Comparison of ENCODE assay signal across 11 cellular contexts in genomic region chr11:123247813-123248379, GRCh38. TPM values are rescaled to one million over a fixed set of nuclear protein-coding genes. Genes with fewer than 3 reads are reported as not detected.
"Had no signal": no experiment of that assay in that cellular context is flagged by ENCODE, and none has a peak within 500 bp of the region (broad histone marks: within the 10 kb centered on the region; RNA-seq: fewer than 3 reads in every experiment).

No MANE protein-coding gene starts in this region.

- H3K27ac ChIP-seq: ascending aorta, KMS-11 had no signal

- H3K4me3 Mint-ChIP-seq: activated CD8-positive, alpha-beta memory T cell treated with anti-CD3 and anti-CD28 coated beads, Interleukin-2, amount 10 ng/mL, durations not matched to agents 7 days and 5 days; activated naive CD4-positive, alpha-beta T cell treated with anti-CD3 and anti-CD28 coated beads, Interleukin-2, amount 50 U/mL, for 24 hours; activated T-cell treated with anti-CD3 and anti-CD28 coated beads, Interleukin-2, amount 50 U/mL, for 24 hours; activated T-helper 1 cell treated with anti-CD3 and anti-CD28 coated beads, Interleukin-12 subunit alpha, Interleukin-12 subunit beta, Interleukin-2, Interleukin-4 antibody, amounts not matched to agents 30 ng/mL and 10 ng/mL and 1 ng/mL, durations not matched to agents 14 hours and 24 hours and 36 hours; central memory CD8-positive, alpha-beta T cell; T-helper 1 cell treated with Interleukin-12 subunit alpha and Interleukin-12 subunit beta and Interleukin-4 antibody, amounts not matched to agents 30 μg/mL and 1 μg/mL, for 36 hours; WTC11 had no signal

- H3K27ac Mint-ChIP-seq: activated CD8-positive, alpha-beta memory T cell treated with anti-CD3 and anti-CD28 coated beads, Interleukin-2, amount 10 ng/mL, durations not matched to agents 7 days and 5 days; activated naive CD4-positive, alpha-beta T cell treated with anti-CD3 and anti-CD28 coated beads, Interleukin-2, amount 50 U/mL, for 24 hours; activated T-cell treated with anti-CD3 and anti-CD28 coated beads, Interleukin-2, amount 50 U/mL, for 24 hours; activated T-helper 1 cell treated with anti-CD3 and anti-CD28 coated beads, Interleukin-12 subunit alpha, Interleukin-12 subunit beta, Interleukin-2, Interleukin-4 antibody, amounts not matched to agents 30 ng/mL and 10 ng/mL and 1 ng/mL, durations not matched to agents 14 hours and 24 hours and 36 hours; T-helper 1 cell treated with Interleukin-12 subunit alpha and Interleukin-12 subunit beta and Interleukin-4 antibody, amounts not matched to agents 30 μg/mL and 1 μg/mL, for 36 hours; WTC11 had no signal

- H3K36me3 Mint-ChIP-seq: activated CD8-positive, alpha-beta memory T cell treated with anti-CD3 and anti-CD28 coated beads, Interleukin-2, amount 10 ng/mL, durations not matched to agents 7 days and 5 days; activated naive CD4-positive, alpha-beta T cell treated with anti-CD3 and anti-CD28 coated beads, Interleukin-2, amount 50 U/mL, for 24 hours; brain; WTC11 had no signal

- H3K27me3 ChIP-seq: ascending aorta had no signal

- H3K4me2 ChIP-seq: KMS-11 had no signal

- H3K9ac ChIP-seq: KMS-11 had no signal

- H3K4me1 Mint-ChIP-seq: central memory CD8-positive, alpha-beta T cell had no signal

- H3K36me3 ChIP-seq: ascending aorta had no signal

- H3K9me3 Mint-ChIP-seq: activated naive CD4-positive, alpha-beta T cell treated with anti-CD3 and anti-CD28 coated beads, Interleukin-2, amount 50 U/mL, for 24 hours; activated T-cell treated with anti-CD3 and anti-CD28 coated beads, Interleukin-2, amount 50 U/mL, for 24 hours; activated T-helper 1 cell treated with anti-CD3 and anti-CD28 coated beads, Interleukin-12 subunit alpha, Interleukin-12 subunit beta, Interleukin-2, Interleukin-4 antibody, amounts not matched to agents 30 ng/mL and 10 ng/mL and 1 ng/mL, durations not matched to agents 14 hours and 24 hours and 36 hours; central memory CD8-positive, alpha-beta T cell; T-helper 1 cell treated with Interleukin-12 subunit alpha and Interleukin-12 subunit beta and Interleukin-4 antibody, amounts not matched to agents 30 μg/mL and 1 μg/mL, for 36 hours; WTC11 had no signal

- H3K9me3 ChIP-seq: ascending aorta had no signal

- DNase-seq: NCI-H510A had no signal

RNA-seq across cellular contexts. Expression of gene CLMP, which starts 52.8 kb away (rescaled TPM):
- total RNA-seq: activated T-helper 1 cell treated with anti-CD3 and anti-CD28 coated beads, Interleukin-12 subunit alpha, Interleukin-12 subunit beta, Interleukin-2, Interleukin-4 antibody, amounts not matched to agents 30 ng/mL and 10 ng/mL and 1 ng/mL, durations not matched to agents 14 hours and 24 hours and 36 hours had no signal
